In the genomic region with DNA sequence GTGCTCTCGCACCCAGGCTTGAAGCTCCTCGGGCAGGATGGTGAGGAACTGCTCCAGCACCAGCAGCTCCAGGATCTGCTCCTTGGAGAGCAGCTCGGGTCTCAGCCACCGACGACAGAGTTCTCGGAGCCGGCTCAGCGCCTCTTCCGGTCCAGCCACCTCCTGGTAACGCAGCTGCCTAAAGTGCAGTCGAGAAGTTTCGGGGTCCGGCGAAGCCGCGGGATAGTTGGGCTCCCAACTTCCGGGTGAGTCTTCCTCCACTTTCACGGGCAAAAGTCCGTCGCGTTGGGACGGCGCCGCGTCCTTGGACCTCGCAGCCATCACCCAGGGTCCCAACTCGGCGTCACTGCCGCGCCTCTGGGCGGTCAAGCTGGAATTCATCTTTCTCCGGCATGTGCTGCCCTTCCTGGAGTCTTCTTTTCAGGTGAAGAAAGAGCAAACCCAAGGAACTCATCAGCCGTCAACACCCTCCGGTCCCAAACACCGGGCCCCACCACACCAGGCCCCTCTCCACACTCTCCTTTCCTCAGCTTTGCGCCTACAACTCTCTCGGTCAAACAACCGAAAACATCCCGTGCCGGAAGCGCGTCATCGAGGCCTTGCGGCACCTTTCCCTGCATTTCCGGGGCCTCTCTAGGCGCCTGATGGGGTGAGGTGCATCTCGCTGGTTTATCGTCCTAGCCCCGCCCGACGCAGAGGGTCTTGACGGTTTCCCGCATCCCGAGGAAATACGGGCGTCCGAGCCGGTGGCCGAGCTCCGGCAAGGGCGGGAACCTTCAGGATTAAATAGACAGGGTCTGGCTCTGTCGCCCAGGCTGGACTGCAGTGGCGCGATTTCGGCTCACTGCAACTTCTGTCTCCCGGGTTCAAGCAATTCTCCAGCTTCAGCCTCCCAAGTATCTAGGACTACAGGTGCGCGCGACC, we compare ENCODE assay signal across 1 cellular context.
TF ChIP-seq lines count a peak whose summit lies in the region.

Gene ZNF394, minus strand, starts transcription at position 569 of the 924 bp plus-strand sequence. Its CDS starts 188 bp downstream, at position 381.

TF ChIP-seq in HepG2, 621 proteins besides CTCF, POLR2A, EP300 and RAD21 (continued from another document and continues in another):
- TF ChIP-seq, protein P1, sequence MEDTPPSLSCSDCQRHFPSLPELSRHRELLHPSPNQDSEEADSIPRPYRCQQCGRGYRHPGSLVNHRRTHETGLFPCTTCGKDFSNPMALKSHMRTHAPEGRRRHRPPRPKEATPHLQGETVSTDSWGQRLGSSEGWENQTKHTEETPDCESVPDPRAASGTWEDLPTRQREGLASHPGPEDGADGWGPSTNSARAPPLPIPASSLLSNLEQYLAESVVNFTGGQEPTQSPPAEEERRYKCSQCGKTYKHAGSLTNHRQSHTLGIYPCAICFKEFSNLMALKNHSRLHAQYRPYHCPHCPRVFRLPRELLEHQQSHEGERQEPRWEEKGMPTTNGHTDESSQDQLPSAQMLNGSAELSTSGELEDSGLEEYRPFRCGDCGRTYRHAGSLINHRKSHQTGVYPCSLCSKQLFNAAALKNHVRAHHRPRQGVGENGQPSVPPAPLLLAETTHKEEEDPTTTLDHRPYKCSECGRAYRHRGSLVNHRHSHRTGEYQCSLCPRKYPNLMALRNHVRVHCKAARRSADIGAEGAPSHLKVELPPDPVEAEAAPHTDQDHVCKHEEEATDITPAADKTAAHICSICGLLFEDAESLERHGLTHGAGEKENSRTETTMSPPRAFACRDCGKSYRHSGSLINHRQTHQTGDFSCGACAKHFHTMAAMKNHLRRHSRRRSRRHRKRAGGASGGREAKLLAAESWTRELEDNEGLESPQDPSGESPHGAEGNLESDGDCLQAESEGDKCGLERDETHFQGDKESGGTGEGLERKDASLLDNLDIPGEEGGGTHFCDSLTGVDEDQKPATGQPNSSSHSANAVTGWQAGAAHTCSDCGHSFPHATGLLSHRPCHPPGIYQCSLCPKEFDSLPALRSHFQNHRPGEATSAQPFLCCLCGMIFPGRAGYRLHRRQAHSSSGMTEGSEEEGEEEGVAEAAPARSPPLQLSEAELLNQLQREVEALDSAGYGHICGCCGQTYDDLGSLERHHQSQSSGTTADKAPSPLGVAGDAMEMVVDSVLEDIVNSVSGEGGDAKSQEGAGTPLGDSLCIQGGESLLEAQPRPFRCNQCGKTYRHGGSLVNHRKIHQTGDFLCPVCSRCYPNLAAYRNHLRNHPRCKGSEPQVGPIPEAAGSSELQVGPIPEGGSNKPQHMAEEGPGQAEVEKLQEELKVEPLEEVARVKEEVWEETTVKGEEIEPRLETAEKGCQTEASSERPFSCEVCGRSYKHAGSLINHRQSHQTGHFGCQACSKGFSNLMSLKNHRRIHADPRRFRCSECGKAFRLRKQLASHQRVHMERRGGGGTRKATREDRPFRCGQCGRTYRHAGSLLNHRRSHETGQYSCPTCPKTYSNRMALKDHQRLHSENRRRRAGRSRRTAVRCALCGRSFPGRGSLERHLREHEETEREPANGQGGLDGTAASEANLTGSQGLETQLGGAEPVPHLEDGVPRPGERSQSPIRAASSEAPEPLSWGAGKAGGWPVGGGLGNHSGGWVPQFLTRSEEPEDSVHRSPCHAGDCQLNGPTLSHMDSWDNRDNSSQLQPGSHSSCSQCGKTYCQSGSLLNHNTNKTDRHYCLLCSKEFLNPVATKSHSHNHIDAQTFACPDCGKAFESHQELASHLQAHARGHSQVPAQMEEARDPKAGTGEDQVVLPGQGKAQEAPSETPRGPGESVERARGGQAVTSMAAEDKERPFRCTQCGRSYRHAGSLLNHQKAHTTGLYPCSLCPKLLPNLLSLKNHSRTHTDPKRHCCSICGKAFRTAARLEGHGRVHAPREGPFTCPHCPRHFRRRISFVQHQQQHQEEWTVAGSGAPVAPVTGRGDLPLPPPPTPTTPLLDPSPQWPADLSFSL (CRISPR knock-in tag; IDR thresholded peaks at IDR 0.05): 0 out of 2 replicates have a peak, but pooled peaks have one; percentile 53
- TF ChIP-seq TBP (CRISPR knock-in tag; IDR thresholded peaks at IDR 0.05) (no peak), HNRNPK (IDR thresholded peaks at IDR 0.05; ENCODE audit: low read depth, low read length, poor library complexity, severe bottlenecking) (no peak), ZSCAN22 (CRISPR knock-in tag; IDR thresholded peaks at IDR 0.05) (no peak), ZNF382 (CRISPR knock-in tag; IDR thresholded peaks at IDR 0.05; ENCODE audit: borderline replicate concordance) (no peak), U2AF1 (optimal IDR thresholded peaks at IDR 0.05; ENCODE audit: low read depth, low read length) (no peak), MIER2 (CRISPR knock-in tag; IDR thresholded peaks at IDR 0.05) (no peak), ZNF567 (CRISPR knock-in tag; IDR thresholded peaks at IDR 0.05; ENCODE audit: borderline replicate concordance) (no peak), HNRNPUL1 (IDR thresholded peaks at IDR 0.05; ENCODE audit: low read depth, low read length) (no peak), RARG (CRISPR knock-in tag; IDR thresholded peaks at IDR 0.05; ENCODE audit: low read depth) (no peak), ASH2L (IDR thresholded peaks at IDR 0.05; ENCODE audit: insufficient read length, low read depth, low read length) (peak; percentile 64), ZKSCAN5 (CRISPR knock-in tag; IDR thresholded peaks at IDR 0.05) (no peak), ZNF674 (CRISPR knock-in tag; IDR thresholded peaks at IDR 0.05; ENCODE audit: low read depth) (no peak), RBAK (CRISPR knock-in tag; IDR thresholded peaks at IDR 0.05) (no peak), ZKSCAN1 (IDR thresholded peaks at IDR 0.05; ENCODE audit: low read length) (no peak), TBX2 (CRISPR knock-in tag; IDR thresholded peaks at IDR 0.05; ENCODE audit: borderline replicate concordance) (peak; percentile 86), ELF3 (CRISPR knock-in tag; IDR thresholded peaks at IDR 0.05) (peak; percentile 68), NFYB (CRISPR knock-in tag; IDR thresholded peaks at IDR 0.05) (no peak; the same call in 1 of the 2 replicates), CEBPB (IDR thresholded peaks at IDR 0.05; ENCODE audit: borderline replicate concordance, low read depth, low read length) (peak; percentile 58; the same call in 1 of the 2 replicates), ZBTB37 (CRISPR knock-in tag; IDR thresholded peaks at IDR 0.05) (no peak; the same call in 1 of the 2 replicates), ZNF552 (CRISPR knock-in tag; IDR thresholded peaks at IDR 0.05; ENCODE audit: borderline replicate concordance) (no peak), KAT8 (CRISPR knock-in tag; IDR thresholded peaks at IDR 0.05) (peak; percentile 98), ZNF747 (CRISPR knock-in tag; IDR thresholded peaks at IDR 0.05; ENCODE audit: borderline replicate concordance) (peak; percentile 89; the same call in 1 of the 2 replicates), ZNF891 (CRISPR knock-in tag; IDR thresholded peaks at IDR 0.05) (peak; percentile 76; the same call in 1 of the 2 replicates), ZNF879 (CRISPR knock-in tag; IDR thresholded peaks at IDR 0.05) (0 out of 2 replicates have a peak, but pooled peaks have one; percentile 57), ZNF256 (CRISPR knock-in tag; conservative IDR thresholded peaks at IDR 0.05) (no peak), ZNF329 (CRISPR knock-in tag; IDR thresholded peaks at IDR 0.05; ENCODE audit: low read depth) (peak; percentile 48; the same call in 1 of the 2 replicates), SMAD3 (CRISPR knock-in tag; IDR thresholded peaks at IDR 0.05) (peak; percentile 69; the same call in 1 of the 2 replicates), ZNF367 (CRISPR knock-in tag; IDR thresholded peaks at IDR 0.05; ENCODE audit: borderline replicate concordance) (no peak), ZNF12 (CRISPR knock-in tag; IDR thresholded peaks at IDR 0.05) (peak; percentile 37; the same call in 1 of the 2 replicates)
- TF ChIP-seq, protein P2, sequence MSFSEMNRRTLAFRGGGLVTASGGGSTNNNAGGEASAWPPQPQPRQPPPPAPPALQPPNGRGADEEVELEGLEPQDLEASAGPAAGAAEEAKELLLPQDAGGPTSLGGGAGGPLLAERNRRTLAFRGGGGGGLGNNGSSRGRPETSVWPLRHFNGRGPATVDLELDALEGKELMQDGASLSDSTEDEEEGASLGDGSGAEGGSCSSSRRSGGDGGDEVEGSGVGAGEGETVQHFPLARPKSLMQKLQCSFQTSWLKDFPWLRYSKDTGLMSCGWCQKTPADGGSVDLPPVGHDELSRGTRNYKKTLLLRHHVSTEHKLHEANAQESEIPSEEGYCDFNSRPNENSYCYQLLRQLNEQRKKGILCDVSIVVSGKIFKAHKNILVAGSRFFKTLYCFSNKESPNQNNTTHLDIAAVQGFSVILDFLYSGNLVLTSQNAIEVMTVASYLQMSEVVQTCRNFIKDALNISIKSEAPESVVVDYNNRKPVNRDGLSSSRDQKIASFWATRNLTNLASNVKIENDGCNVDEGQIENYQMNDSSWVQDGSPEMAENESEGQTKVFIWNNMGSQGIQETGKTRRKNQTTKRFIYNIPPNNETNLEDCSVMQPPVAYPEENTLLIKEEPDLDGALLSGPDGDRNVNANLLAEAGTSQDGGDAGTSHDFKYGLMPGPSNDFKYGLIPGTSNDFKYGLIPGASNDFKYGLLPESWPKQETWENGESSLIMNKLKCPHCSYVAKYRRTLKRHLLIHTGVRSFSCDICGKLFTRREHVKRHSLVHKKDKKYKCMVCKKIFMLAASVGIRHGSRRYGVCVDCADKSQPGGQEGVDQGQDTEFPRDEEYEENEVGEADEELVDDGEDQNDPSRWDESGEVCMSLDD (CRISPR knock-in tag; IDR thresholded peaks at IDR 0.05; ENCODE audit: borderline replicate concordance): peak; percentile 62; the same call in 1 of the 2 replicates
- TF ChIP-seq, protein P3, sequence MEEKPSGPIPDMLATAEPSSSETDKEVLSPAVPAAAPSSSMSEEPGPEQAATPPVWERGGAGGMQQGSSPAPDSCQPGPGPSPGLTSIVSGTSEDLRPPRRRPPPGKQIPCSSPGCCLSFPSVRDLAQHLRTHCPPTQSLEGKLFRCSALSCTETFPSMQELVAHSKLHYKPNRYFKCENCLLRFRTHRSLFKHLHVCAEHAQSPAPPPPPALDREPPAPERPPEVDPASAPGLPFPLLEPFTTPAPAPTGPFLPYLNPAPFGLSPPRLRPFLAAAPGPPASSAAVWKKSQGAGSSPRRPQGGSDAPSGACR (CRISPR knock-in tag; IDR thresholded peaks at IDR 0.05): no peak; the same call in 1 of the 2 replicates
- TF ChIP-seq, protein P4, sequence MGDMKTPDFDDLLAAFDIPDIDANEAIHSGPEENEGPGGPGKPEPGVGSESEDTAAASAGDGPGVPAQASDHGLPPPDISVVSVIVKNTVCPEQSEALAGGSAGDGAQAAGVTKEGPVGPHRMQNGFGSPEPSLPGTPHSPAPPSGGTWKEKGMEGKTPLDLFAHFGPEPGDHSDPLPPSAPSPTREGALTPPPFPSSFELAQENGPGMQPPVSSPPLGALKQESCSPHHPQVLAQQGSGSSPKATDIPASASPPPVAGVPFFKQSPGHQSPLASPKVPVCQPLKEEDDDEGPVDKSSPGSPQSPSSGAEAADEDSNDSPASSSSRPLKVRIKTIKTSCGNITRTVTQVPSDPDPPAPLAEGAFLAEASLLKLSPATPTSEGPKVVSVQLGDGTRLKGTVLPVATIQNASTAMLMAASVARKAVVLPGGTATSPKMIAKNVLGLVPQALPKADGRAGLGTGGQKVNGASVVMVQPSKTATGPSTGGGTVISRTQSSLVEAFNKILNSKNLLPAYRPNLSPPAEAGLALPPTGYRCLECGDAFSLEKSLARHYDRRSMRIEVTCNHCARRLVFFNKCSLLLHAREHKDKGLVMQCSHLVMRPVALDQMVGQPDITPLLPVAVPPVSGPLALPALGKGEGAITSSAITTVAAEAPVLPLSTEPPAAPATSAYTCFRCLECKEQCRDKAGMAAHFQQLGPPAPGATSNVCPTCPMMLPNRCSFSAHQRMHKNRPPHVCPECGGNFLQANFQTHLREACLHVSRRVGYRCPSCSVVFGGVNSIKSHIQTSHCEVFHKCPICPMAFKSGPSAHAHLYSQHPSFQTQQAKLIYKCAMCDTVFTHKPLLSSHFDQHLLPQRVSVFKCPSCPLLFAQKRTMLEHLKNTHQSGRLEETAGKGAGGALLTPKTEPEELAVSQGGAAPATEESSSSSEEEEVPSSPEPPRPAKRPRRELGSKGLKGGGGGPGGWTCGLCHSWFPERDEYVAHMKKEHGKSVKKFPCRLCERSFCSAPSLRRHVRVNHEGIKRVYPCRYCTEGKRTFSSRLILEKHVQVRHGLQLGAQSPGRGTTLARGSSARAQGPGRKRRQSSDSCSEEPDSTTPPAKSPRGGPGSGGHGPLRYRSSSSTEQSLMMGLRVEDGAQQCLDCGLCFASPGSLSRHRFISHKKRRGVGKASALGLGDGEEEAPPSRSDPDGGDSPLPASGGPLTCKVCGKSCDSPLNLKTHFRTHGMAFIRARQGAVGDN (CRISPR knock-in tag; IDR thresholded peaks at IDR 0.05): peak; percentile 88
- TF ChIP-seq, protein P5, sequence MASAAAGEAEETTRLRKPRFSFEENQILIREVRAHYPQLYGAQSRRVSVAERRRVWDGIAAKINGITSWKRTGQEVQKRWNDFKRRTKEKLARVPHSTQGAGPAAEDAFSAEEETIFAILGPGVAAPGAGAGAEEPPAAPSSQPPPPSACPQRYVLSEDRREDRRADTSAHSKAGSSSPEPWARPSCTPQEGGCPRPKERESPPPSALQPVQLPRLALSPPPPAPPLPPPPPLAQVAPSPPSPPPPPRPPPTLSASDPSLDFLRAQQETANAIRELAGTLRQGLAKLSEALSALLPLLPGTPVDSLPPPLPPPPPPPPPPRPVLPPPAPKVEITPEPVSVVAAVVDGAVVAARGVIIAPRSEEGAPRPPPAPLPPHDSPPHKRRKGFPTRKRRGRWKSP (CRISPR knock-in tag; IDR thresholded peaks at IDR 0.05): peak; percentile 31; the same call in 1 of the 2 replicates
- TF ChIP-seq, protein P6, sequence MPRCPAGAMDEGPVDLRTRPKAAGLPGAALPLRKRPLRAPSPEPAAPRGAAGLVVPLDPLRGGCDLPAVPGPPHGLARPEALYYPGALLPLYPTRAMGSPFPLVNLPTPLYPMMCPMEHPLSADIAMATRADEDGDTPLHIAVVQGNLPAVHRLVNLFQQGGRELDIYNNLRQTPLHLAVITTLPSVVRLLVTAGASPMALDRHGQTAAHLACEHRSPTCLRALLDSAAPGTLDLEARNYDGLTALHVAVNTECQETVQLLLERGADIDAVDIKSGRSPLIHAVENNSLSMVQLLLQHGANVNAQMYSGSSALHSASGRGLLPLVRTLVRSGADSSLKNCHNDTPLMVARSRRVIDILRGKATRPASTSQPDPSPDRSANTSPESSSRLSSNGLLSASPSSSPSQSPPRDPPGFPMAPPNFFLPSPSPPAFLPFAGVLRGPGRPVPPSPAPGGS (CRISPR knock-in tag; IDR thresholded peaks at IDR 0.05): peak; percentile 73; the same call in 1 of the 2 replicates
